8 cellular contexts compared by ENCODE assay signal in genomic region chr15:94324117-94324826, GRCh38.
DNase-seq lines count a peak whose midpoint lies in the region; ATAC-seq and TF ChIP-seq lines count a peak whose summit lies in the region.

No MANE protein-coding gene starts in this region.

- 21 to 29% methylated on average over 17 of the region's 17 CpGs for WGBS in body of pancreas, 2 donors

- no peaks in the 10 kb centered on the region for H3K4me1 ChIP-seq in body of pancreas

- ATAC-seq in Right ventricle myocardium inferior: peak; percentile 86
- ATAC-seq in HG02798 (IDR thresholded peaks at IDR 0.05; ENCODE audit: poor library complexity, unreplicated experiment): peak; percentile 85
- ATAC-seq in body of pancreas: peak; percentile 74

- DNase-seq in Right ventricle myocardium inferior (ENCODE audit: missing footprints) (no peak), cardiac septum (ENCODE audit: low spot score) (no peak), NCI-H1436 (lab: John Stamatoyannopoulos, UW) (peak; percentile 42), T-helper 2 cell (peak in 4 of 5 experiments; percentile 17 to 76 (median 30)), body of pancreas (peak; percentile 53 to 65 (median 60)), iPS-NIHi7 (ENCODE audit: extremely low spot score) (peak; percentile 74)
- DNase-seq in stimulated activated CD4-positive, alpha-beta T cell treated with anti-CD3 and anti-CD28 coated beads, Interleukin-15, amount 100 ng/mL, for 48 hours (ENCODE audit: low read depth in 2 of 2): peak; percentile 30 to 33

- no peak for TF ChIP-seq POLR2A in body of pancreas (IDR thresholded peaks at IDR 0.05)

- peak; percentile 75 to 96 (median 93) for TF ChIP-seq CTCF in body of pancreas (IDR thresholded peaks at IDR 0.05)

- H3K27me3 ChIP-seq in body of pancreas: no peaks in the 10 kb centered on the region

- intact Hi-C loops in Right ventricle myocardium inferior (cut with DNase I): loop anchor here (1.0 kb wide), 1 partner anchor 159 kb away; no protein-coding TSS in a partner anchor
- intact Hi-C loops in cardiac septum (cut with DNase I): loop anchor here (5.0 kb wide), 1 partner anchor 162 kb away; no protein-coding TSS in a partner anchor
- intact Hi-C loops in body of pancreas (cut with DNase I): no loop called here

- H3K27ac ChIP-seq in body of pancreas: no peak overlapping the region

- no peak overlapping the region for H3K4me3 ChIP-seq in body of pancreas

- H3K9me3 ChIP-seq in body of pancreas: no peaks in the 10 kb centered on the region

- peaks cover 0 to 3% of the 10 kb centered on the region in 2 donors for H3K36me3 ChIP-seq in body of pancreas (replicated peaks in 1 of 2; ENCODE audit: insufficient read depth in 1 of 2, low read depth in 2 of 2)

Comparison
In these comparisons a context has a peak if more than half of its experiments do, and no peak if none do; other contexts are left out.
1. DNase-seq: peak in NCI-H1436 (single experiment), T-helper 2 cell (4 of 5), body of pancreas (4 of 4), iPS-NIHi7 (single experiment) and stimulated activated CD4-positive, alpha-beta T cell treated with anti-CD3 and anti-CD28 coated beads, Interleukin-15, amount 100 ng/mL, for 48 hours (2 of 2); none in Right ventricle myocardium inferior (single experiment) and cardiac septum (single experiment).
2. Peak in every context shown above with its lines, with median percentiles within 50 percentile points of each other: ATAC-seq.